ENCODE assay signal across 38 cellular contexts in genomic region chr15:48306639-48307038, GRCh38.
"Had no signal": no experiment of that assay in that cellular context is flagged by ENCODE, and none has a peak within 500 bp of the region (broad histone marks: within the 10 kb centered on the region; RNA-seq: fewer than 3 reads in every experiment).

No MANE protein-coding gene starts in this region.

- H3K27me3 ChIP-seq: ascending aorta, cardiac muscle cell had no signal

- DNase-seq: activated CD4-positive, alpha-beta memory T cell treated with anti-CD3 and anti-CD28 coated beads, Interleukin-2, amount 10 ng/mL, durations not matched to agents 7 days and 5 days; activated CD4-positive, alpha-beta T cell treated with anti-CD3 and anti-CD28 coated beads for 1 hour; activated CD4-positive, alpha-beta T cell treated with anti-CD3 and anti-CD28 coated beads for 36 hours; activated CD4-positive, alpha-beta T cell treated with anti-CD3 and anti-CD28 coated beads for 48 hours; activated CD4-positive, alpha-beta T cell treated with anti-CD3 and anti-CD28 coated beads, Interleukin-2, amount 10 ng/mL, durations not matched to agents 7 days and 5 days; activated CD4-positive, alpha-beta T cell treated with anti-CD3 and anti-CD28 coated beads, Interleukin-2, amount 50 U/mL, for 48 hours; activated CD4-positive, CD25-positive, alpha-beta regulatory T cell; activated CD8-positive, alpha-beta memory T cell treated with anti-CD3 and anti-CD28 coated beads for 24 hours; activated CD8-positive, alpha-beta memory T cell treated with anti-CD3 and anti-CD28 coated beads, Interleukin-2, amount 10 ng/mL, durations not matched to agents 7 days and 5 days; activated CD8-positive, alpha-beta memory T cell treated with anti-CD3 and anti-CD28 coated beads, Interleukin-2, amount 50 U/mL, for 48 hours; activated CD8-positive, alpha-beta T cell treated with anti-CD3 and anti-CD28 coated beads, Interleukin-2, amount 10 ng/mL, durations not matched to agents 7 days and 5 days; activated effector memory CD4-positive, alpha-beta T cell treated with Interleukin-2 at 50 U/mL for 16 hours; activated gamma-delta T cell; activated naive CD4-positive, alpha-beta T cell treated with anti-CD3 and anti-CD28 coated beads, Interleukin-2, amount 10 ng/mL, durations not matched to agents 7 days and 5 days; activated naive CD4-positive, alpha-beta T cell treated with Interleukin-2 at 50 U/mL for 16 hours; activated naive CD8-positive, alpha-beta T cell treated with anti-CD3 and anti-CD28 coated beads, Interleukin-2, amount 10 ng/mL, durations not matched to agents 7 days and 5 days; activated naive CD8-positive, alpha-beta T cell treated with anti-CD3 and anti-CD28 coated beads, Interleukin-2, amount 50 U/mL, for 24 hours; activated T-cell treated with anti-CD3 and anti-CD28 coated beads, Interleukin-2, amount 50 U/mL, for 24 hours; activated T-cell treated with anti-CD3 and anti-CD28 coated beads, Interleukin-2, amount 50 U/mL, for 48 hours; amygdala; anterior cingulate cortex; caudate nucleus; cerebellar nuclear complex; T-cell; T-helper 2 cell; T-helper 9 cell had no signal

- H3K9me3 ChIP-seq: ascending aorta had no signal

- H3K27ac Mint-ChIP-seq: activated CD4-positive, alpha-beta memory T cell treated with anti-CD3 and anti-CD28 coated beads, Interleukin-2, amount 10 ng/mL, durations not matched to agents 7 days and 5 days; activated CD4-positive, alpha-beta T cell treated with anti-CD3 and anti-CD28 coated beads for 36 hours; activated CD4-positive, alpha-beta T cell treated with anti-CD3 and anti-CD28 coated beads, Interleukin-2, amount 10 ng/mL, durations not matched to agents 7 days and 5 days; activated CD8-positive, alpha-beta memory T cell treated with anti-CD3 and anti-CD28 coated beads, Interleukin-2, amount 10 ng/mL, durations not matched to agents 7 days and 5 days; activated CD8-positive, alpha-beta T cell treated with anti-CD3 and anti-CD28 coated beads, Interleukin-2, amount 10 ng/mL, durations not matched to agents 7 days and 5 days; activated naive CD4-positive, alpha-beta T cell treated with anti-CD3 and anti-CD28 coated beads, Interleukin-2, amount 10 ng/mL, durations not matched to agents 7 days and 5 days; activated naive CD4-positive, alpha-beta T cell treated with anti-CD3 and anti-CD28 coated beads, Interleukin-2, amount 50 U/mL, for 24 hours; activated naive CD8-positive, alpha-beta T cell; activated naive CD8-positive, alpha-beta T cell treated with anti-CD3 and anti-CD28 coated beads, Interleukin-2, amount 10 ng/mL, durations not matched to agents 7 days and 5 days; activated naive CD8-positive, alpha-beta T cell treated with anti-CD3 and anti-CD28 coated beads, Interleukin-2, amount 50 U/mL, for 24 hours; activated T-cell treated with anti-CD3 and anti-CD28 coated beads, Interleukin-2, amount 50 U/mL, for 24 hours; activated T-helper 2 cell treated with anti-CD3 and anti-CD28 coated beads, Interferon-gamma antibody, Interleukin-2, Interleukin-4, amounts not matched to agents 10 μg/mL and 5 μg/mL and 100 μg/mL, durations not matched to agents 14 hours and 24 hours and 36 hours; brain; T-cell; T-helper 2 cell treated with Interferon-gamma antibody and Interleukin-4, amounts not matched to agents 5 μg/mL and 100 μg/mL, for 36 hours had no signal

- H3K9me3 Mint-ChIP-seq: activated CD4-positive, alpha-beta memory T cell treated with anti-CD3 and anti-CD28 coated beads, Interleukin-2, amount 10 ng/mL, durations not matched to agents 7 days and 5 days; activated CD4-positive, alpha-beta T cell treated with anti-CD3 and anti-CD28 coated beads, Interleukin-2, amount 10 ng/mL, durations not matched to agents 7 days and 5 days; activated naive CD4-positive, alpha-beta T cell treated with anti-CD3 and anti-CD28 coated beads, Interleukin-2, amount 10 ng/mL, durations not matched to agents 7 days and 5 days; activated naive CD4-positive, alpha-beta T cell treated with anti-CD3 and anti-CD28 coated beads, Interleukin-2, amount 50 U/mL, for 24 hours; activated naive CD8-positive, alpha-beta T cell treated with anti-CD3 and anti-CD28 coated beads, Interleukin-2, amount 10 ng/mL, durations not matched to agents 7 days and 5 days; activated naive CD8-positive, alpha-beta T cell treated with anti-CD3 and anti-CD28 coated beads, Interleukin-2, amount 50 U/mL, for 24 hours; activated T-cell treated with anti-CD3 and anti-CD28 coated beads, Interleukin-2, amount 50 U/mL, for 24 hours; activated T-helper 2 cell treated with anti-CD3 and anti-CD28 coated beads, Interferon-gamma antibody, Interleukin-2, Interleukin-4, amounts not matched to agents 10 μg/mL and 5 μg/mL and 100 μg/mL, durations not matched to agents 14 hours and 24 hours and 36 hours; brain; central memory CD8-positive, alpha-beta T cell; T-cell; T-helper 2 cell treated with Interferon-gamma antibody and Interleukin-4, amounts not matched to agents 5 μg/mL and 100 μg/mL, for 36 hours had no signal

- H3K4me3 ChIP-seq: ascending aorta, cardiac muscle cell had no signal

- FAIRE-seq: bronchial epithelial cell, TTC549 had no signal

- H3K27me3 Mint-ChIP-seq: activated CD4-positive, alpha-beta T cell treated with anti-CD3 and anti-CD28 coated beads for 36 hours; activated CD4-positive, alpha-beta T cell treated with anti-CD3 and anti-CD28 coated beads, Interleukin-2, amount 10 ng/mL, durations not matched to agents 7 days and 5 days; activated naive CD4-positive, alpha-beta T cell treated with anti-CD3 and anti-CD28 coated beads, Interleukin-2, amount 50 U/mL, for 24 hours; activated naive CD8-positive, alpha-beta T cell; activated naive CD8-positive, alpha-beta T cell treated with anti-CD3 and anti-CD28 coated beads, Interleukin-2, amount 10 ng/mL, durations not matched to agents 7 days and 5 days; activated T-cell treated with anti-CD3 and anti-CD28 coated beads, Interleukin-2, amount 50 U/mL, for 24 hours had no signal

- H3K36me3 ChIP-seq: ascending aorta, cardiac muscle cell had no signal

- H3K36me3 Mint-ChIP-seq: activated CD8-positive, alpha-beta memory T cell treated with anti-CD3 and anti-CD28 coated beads, Interleukin-2, amount 10 ng/mL, durations not matched to agents 7 days and 5 days; activated naive CD4-positive, alpha-beta T cell treated with anti-CD3 and anti-CD28 coated beads, Interleukin-2, amount 10 ng/mL, durations not matched to agents 7 days and 5 days; activated naive CD4-positive, alpha-beta T cell treated with anti-CD3 and anti-CD28 coated beads, Interleukin-2, amount 50 U/mL, for 24 hours; activated naive CD8-positive, alpha-beta T cell; activated naive CD8-positive, alpha-beta T cell treated with anti-CD3 and anti-CD28 coated beads, Interleukin-2, amount 10 ng/mL, durations not matched to agents 7 days and 5 days; brain; T-cell had no signal

- H3K27ac ChIP-seq: ascending aorta, cardiac muscle cell, VCaP had no signal

- H3K4me3 Mint-ChIP-seq: activated CD4-positive, alpha-beta memory T cell treated with anti-CD3 and anti-CD28 coated beads, Interleukin-2, amount 10 ng/mL, durations not matched to agents 7 days and 5 days; activated CD4-positive, alpha-beta T cell treated with anti-CD3 and anti-CD28 coated beads for 36 hours; activated CD4-positive, alpha-beta T cell treated with anti-CD3 and anti-CD28 coated beads, Interleukin-2, amount 10 ng/mL, durations not matched to agents 7 days and 5 days; activated CD8-positive, alpha-beta memory T cell treated with anti-CD3 and anti-CD28 coated beads, Interleukin-2, amount 10 ng/mL, durations not matched to agents 7 days and 5 days; activated CD8-positive, alpha-beta T cell treated with anti-CD3 and anti-CD28 coated beads, Interleukin-2, amount 10 ng/mL, durations not matched to agents 7 days and 5 days; activated naive CD4-positive, alpha-beta T cell treated with anti-CD3 and anti-CD28 coated beads, Interleukin-2, amount 10 ng/mL, durations not matched to agents 7 days and 5 days; activated naive CD4-positive, alpha-beta T cell treated with anti-CD3 and anti-CD28 coated beads, Interleukin-2, amount 50 U/mL, for 24 hours; activated naive CD8-positive, alpha-beta T cell; activated naive CD8-positive, alpha-beta T cell treated with anti-CD3 and anti-CD28 coated beads, Interleukin-2, amount 10 ng/mL, durations not matched to agents 7 days and 5 days; activated naive CD8-positive, alpha-beta T cell treated with anti-CD3 and anti-CD28 coated beads, Interleukin-2, amount 50 U/mL, for 24 hours; activated T-cell treated with anti-CD3 and anti-CD28 coated beads, Interleukin-2, amount 50 U/mL, for 24 hours; brain; central memory CD8-positive, alpha-beta T cell; T-cell; T-helper 2 cell treated with Interferon-gamma antibody and Interleukin-4, amounts not matched to agents 5 μg/mL and 100 μg/mL, for 36 hours had no signal

- H3K4me1 ChIP-seq: ascending aorta had no signal

- H3K4me1 Mint-ChIP-seq: activated CD4-positive, alpha-beta memory T cell treated with anti-CD3 and anti-CD28 coated beads, Interleukin-2, amount 10 ng/mL, durations not matched to agents 7 days and 5 days; activated CD4-positive, alpha-beta T cell treated with anti-CD3 and anti-CD28 coated beads for 36 hours; activated CD4-positive, alpha-beta T cell treated with anti-CD3 and anti-CD28 coated beads, Interleukin-2, amount 10 ng/mL, durations not matched to agents 7 days and 5 days; activated CD8-positive, alpha-beta memory T cell treated with anti-CD3 and anti-CD28 coated beads, Interleukin-2, amount 10 ng/mL, durations not matched to agents 7 days and 5 days; activated naive CD4-positive, alpha-beta T cell treated with anti-CD3 and anti-CD28 coated beads, Interleukin-2, amount 10 ng/mL, durations not matched to agents 7 days and 5 days; activated naive CD4-positive, alpha-beta T cell treated with anti-CD3 and anti-CD28 coated beads, Interleukin-2, amount 50 U/mL, for 24 hours; activated naive CD8-positive, alpha-beta T cell treated with anti-CD3 and anti-CD28 coated beads, Interleukin-2, amount 10 ng/mL, durations not matched to agents 7 days and 5 days; activated naive CD8-positive, alpha-beta T cell treated with anti-CD3 and anti-CD28 coated beads, Interleukin-2, amount 50 U/mL, for 24 hours; brain; central memory CD8-positive, alpha-beta T cell; T-cell had no signal

- ATAC-seq: activated CD4-positive, alpha-beta T cell treated with anti-CD3 and anti-CD28 coated beads for 36 hours; activated CD4-positive, CD25-positive, alpha-beta regulatory T cell treated with anti-CD3 and anti-CD28 coated beads, Interleukin-2, amount 50 U/mL, for 24 hours; activated CD8-positive, alpha-beta memory T cell treated with anti-CD3 and anti-CD28 coated beads, Interleukin-2, amount 10 ng/mL, durations not matched to agents 7 days and 5 days; activated CD8-positive, alpha-beta T cell treated with anti-CD3 and anti-CD28 coated beads, Interleukin-2, amount 10 ng/mL, durations not matched to agents 7 days and 5 days; activated naive CD8-positive, alpha-beta T cell treated with anti-CD3 and anti-CD28 coated beads, Interleukin-2, amount 50 U/mL, for 24 hours; T-cell had no signal
